1 cellular context compared by ENCODE assay signal in genomic region chr20:6613280-6613861, GRCh38.
TF ChIP-seq lines count a peak whose summit lies in the region.

No MANE protein-coding gene starts in this region.

TF ChIP-seq in HepG2, 621 proteins besides CTCF, POLR2A, EP300 and RAD21 (continued from another document):
- TF ChIP-seq ZNF326 (CRISPR knock-in tag; IDR thresholded peaks at IDR 0.05; ENCODE audit: borderline replicate concordance) (no peak), AKAP8 (CRISPR knock-in tag; IDR thresholded peaks at IDR 0.05) (no peak), ZNF367 (CRISPR knock-in tag; IDR thresholded peaks at IDR 0.05; ENCODE audit: borderline replicate concordance) (no peak), ELF4 (CRISPR knock-in tag; IDR thresholded peaks at IDR 0.05; ENCODE audit: borderline replicate concordance) (no peak), MED8 (CRISPR knock-in tag; IDR thresholded peaks at IDR 0.05; ENCODE audit: insufficient replicate concordance) (no peak), GLI4 (CRISPR knock-in tag; IDR thresholded peaks at IDR 0.05; ENCODE audit: borderline replicate concordance) (no peak)
TF ChIP-seq in HepG2: peak in this region for 5.
